1 cellular context compared by ENCODE assay signal in genomic region chr17:27892866-27893769, GRCh38.
A peak's percentile ranks its signal among the peaks of the same experiment; 100 is the strongest.
TF ChIP-seq lines count a peak whose summit lies in the region.

TSS of gene LYRM9 (minus strand) at chr17:27893365. CDS start at chr17:27882694, 10,671 bp downstream.

TF ChIP-seq in Ishikawa, 13 proteins besides CTCF, POLR2A, EP300 and RAD21 (continued from another document):
- TF ChIP-seq, protein P1, sequence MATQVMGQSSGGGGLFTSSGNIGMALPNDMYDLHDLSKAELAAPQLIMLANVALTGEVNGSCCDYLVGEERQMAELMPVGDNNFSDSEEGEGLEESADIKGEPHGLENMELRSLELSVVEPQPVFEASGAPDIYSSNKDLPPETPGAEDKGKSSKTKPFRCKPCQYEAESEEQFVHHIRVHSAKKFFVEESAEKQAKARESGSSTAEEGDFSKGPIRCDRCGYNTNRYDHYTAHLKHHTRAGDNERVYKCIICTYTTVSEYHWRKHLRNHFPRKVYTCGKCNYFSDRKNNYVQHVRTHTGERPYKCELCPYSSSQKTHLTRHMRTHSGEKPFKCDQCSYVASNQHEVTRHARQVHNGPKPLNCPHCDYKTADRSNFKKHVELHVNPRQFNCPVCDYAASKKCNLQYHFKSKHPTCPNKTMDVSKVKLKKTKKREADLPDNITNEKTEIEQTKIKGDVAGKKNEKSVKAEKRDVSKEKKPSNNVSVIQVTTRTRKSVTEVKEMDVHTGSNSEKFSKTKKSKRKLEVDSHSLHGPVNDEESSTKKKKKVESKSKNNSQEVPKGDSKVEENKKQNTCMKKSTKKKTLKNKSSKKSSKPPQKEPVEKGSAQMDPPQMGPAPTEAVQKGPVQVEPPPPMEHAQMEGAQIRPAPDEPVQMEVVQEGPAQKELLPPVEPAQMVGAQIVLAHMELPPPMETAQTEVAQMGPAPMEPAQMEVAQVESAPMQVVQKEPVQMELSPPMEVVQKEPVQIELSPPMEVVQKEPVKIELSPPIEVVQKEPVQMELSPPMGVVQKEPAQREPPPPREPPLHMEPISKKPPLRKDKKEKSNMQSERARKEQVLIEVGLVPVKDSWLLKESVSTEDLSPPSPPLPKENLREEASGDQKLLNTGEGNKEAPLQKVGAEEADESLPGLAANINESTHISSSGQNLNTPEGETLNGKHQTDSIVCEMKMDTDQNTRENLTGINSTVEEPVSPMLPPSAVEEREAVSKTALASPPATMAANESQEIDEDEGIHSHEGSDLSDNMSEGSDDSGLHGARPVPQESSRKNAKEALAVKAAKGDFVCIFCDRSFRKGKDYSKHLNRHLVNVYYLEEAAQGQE (IDR thresholded peaks at IDR 0.05; ENCODE audit: low read depth), result no peak
- TF ChIP-seq MAX (IDR thresholded peaks at IDR 0.05), result peak; percentile 47
- no peak for TF ChIP-seq NFIC (IDR thresholded peaks at IDR 0.05)
- no peak; the same call in 1 of the 2 replicates for TF ChIP-seq ZBTB7A (IDR thresholded peaks at IDR 0.05; ENCODE audit: low read depth)
- no peak for TF ChIP-seq FOXM1 (IDR thresholded peaks at IDR 0.05; ENCODE audit: borderline replicate concordance, low read depth)
- TF ChIP-seq EGR1 (IDR thresholded peaks at IDR 0.05), result peak; percentile 72; the same call in 1 of the 2 replicates
- TF ChIP-seq TAF1 (IDR thresholded peaks at IDR 0.05; ENCODE audit: low read depth), result peak; percentile 14; the same call in 1 of the 2 replicates
- TF ChIP-seq TCF12 (IDR thresholded peaks at IDR 0.05; ENCODE audit: low read depth), result no peak
